In the genomic region with DNA sequence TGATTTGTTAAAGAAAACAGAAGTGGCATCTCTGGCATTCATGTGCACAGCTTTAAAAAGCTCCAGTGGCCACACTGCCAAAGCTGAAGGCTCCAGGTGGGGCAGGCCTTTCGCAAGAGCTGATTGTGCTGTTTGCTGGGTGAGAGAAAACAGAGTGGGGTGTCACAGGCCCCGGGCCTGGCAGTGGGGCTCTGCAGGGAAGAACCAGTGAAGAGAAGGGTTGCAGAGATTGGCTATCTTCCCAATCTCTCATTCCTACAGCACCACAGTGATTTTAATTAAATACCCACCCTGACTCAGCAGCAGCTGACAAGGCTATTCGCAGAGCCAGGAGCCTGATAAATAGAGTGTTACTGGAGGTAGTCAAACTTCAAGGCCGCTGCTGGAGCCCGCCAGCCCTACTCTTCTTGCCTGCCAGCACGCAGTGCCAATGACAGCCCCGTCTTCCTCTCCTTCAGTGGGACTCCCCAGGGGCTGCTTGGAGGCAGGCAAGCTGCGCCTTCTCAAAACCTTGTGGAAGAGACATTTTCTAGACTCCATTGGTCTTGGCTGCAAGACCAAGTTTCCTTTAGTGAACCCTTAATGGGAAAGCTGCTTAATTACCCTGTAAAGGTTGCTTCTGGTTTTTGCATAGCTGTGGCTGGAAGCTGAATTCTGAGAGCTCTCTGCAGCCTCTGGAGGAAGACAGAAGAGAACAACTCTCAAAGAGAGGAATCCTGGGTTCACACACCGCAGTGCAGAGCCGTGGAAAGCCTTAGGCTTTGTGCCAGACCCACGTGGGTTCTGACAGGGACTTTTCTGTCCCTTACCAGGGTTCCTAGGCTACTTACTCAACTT, we compare ENCODE assay signal across 14 cellular contexts.
DNase-seq lines count a peak whose midpoint lies in the region; ATAC-seq, FAIRE-seq and TF ChIP-seq lines count a peak whose summit lies in the region.
"Had no signal": no experiment of that assay in that cellular context is flagged by ENCODE, and none has a peak within 500 bp of the region (broad histone marks: within the 10 kb centered on the region; RNA-seq: fewer than 3 reads in every experiment).

No MANE protein-coding gene starts in this region.

- H3K4me1 Mint-ChIP-seq in astrocyte (ENCODE audit: low read depth, unreplicated experiment): peaks cover 16% of the 10 kb centered on the region
- no peaks in the 10 kb centered on the region for H3K4me1 Mint-ChIP-seq in activated naive CD4-positive, alpha-beta T cell treated with anti-CD3 and anti-CD28 coated beads for 36 hours (ENCODE audit: low read depth)
- H3K4me1 Mint-ChIP-seq: CD4-positive, alpha-beta memory T cell; central memory CD8-positive, alpha-beta T cell had no signal

- H3K9me3 Mint-ChIP-seq in astrocyte (ENCODE audit: unreplicated experiment): no peaks in the 10 kb centered on the region
- H3K9me3 Mint-ChIP-seq in activated naive CD4-positive, alpha-beta T cell treated with anti-CD3 and anti-CD28 coated beads for 36 hours: no peaks in the 10 kb centered on the region
- H3K9me3 Mint-ChIP-seq: activated T-cell treated with anti-CD3 and anti-CD28 coated beads, Interleukin-2, amount 50 U/mL, for 4 hours; central memory CD8-positive, alpha-beta T cell had no signal

- H3K4me3 ChIP-seq in astrocyte (ENCODE audit: insufficient read depth, low read depth, low read length): no peak overlapping the region
- H3K4me3 ChIP-seq: SJCRH30 had no signal

- H2AFZ ChIP-seq in astrocyte (ENCODE audit: low read depth, low read length): peak overlapping the region; percentile 36

- FAIRE-seq in astrocyte (lab: Jason Lieb, UNC): no peak

- no peaks in the 10 kb centered on the region for H3K27me3 Mint-ChIP-seq in astrocyte (ENCODE audit: low read depth, unreplicated experiment)
- no peaks in the 10 kb centered on the region for H3K27me3 Mint-ChIP-seq in activated naive CD4-positive, alpha-beta T cell treated with anti-CD3 and anti-CD28 coated beads for 36 hours (ENCODE audit: low read depth)
- H3K27me3 Mint-ChIP-seq: CD4-positive, alpha-beta memory T cell had no signal

- no peak overlapping the region for H3K4me2 ChIP-seq in astrocyte (ENCODE audit: low read length)

- ATAC-seq in GM21786 (IDR thresholded peaks at IDR 0.05; ENCODE audit: unreplicated experiment): no peak
- ATAC-seq: activated CD4-positive, CD25-positive, alpha-beta regulatory T cell treated with anti-CD3 and anti-CD28 coated beads, Interleukin-2, amount 50 U/mL, for 24 hours; activated T-cell treated with anti-CD3 and anti-CD28 coated beads, Interleukin-2, amount 50 U/mL, for 4 hours had no signal

- H3K27me3 ChIP-seq in astrocyte (ENCODE audit: insufficient read depth, low read length): no peaks in the 10 kb centered on the region

- intact Hi-C loops in posterior cingulate gyrus (cut with DNase I): no loop called here
- intact Hi-C loops in activated naive CD4-positive, alpha-beta T cell treated with anti-CD3 and anti-CD28 coated beads for 36 hours (cut with micrococcal nuclease): no loop called here

- no peak overlapping the region for H3K9ac ChIP-seq in astrocyte (ENCODE audit: low read length)

- TF ChIP-seq CTCF in astrocyte (IDR thresholded peaks at IDR 0.05; ENCODE audit: insufficient read depth, low read depth, low read length): no peak

- H3K36me3 ChIP-seq in astrocyte (ENCODE audit: insufficient read depth, low read length): no peaks in the 10 kb centered on the region
- H3K36me3 ChIP-seq: SJCRH30 had no signal

- no peaks in the 10 kb centered on the region for H3K36me3 Mint-ChIP-seq in astrocyte (ENCODE audit: low read depth, unreplicated experiment)
- no peaks in the 10 kb centered on the region for H3K36me3 Mint-ChIP-seq in activated naive CD4-positive, alpha-beta T cell treated with anti-CD3 and anti-CD28 coated beads for 36 hours (ENCODE audit: low read depth)

- no peak overlapping the region for H3K4me3 Mint-ChIP-seq in astrocyte (ENCODE audit: unreplicated experiment)
- no peak overlapping the region for H3K4me3 Mint-ChIP-seq in activated naive CD4-positive, alpha-beta T cell treated with anti-CD3 and anti-CD28 coated beads for 36 hours
- H3K4me3 Mint-ChIP-seq: activated T-cell treated with anti-CD3 and anti-CD28 coated beads, Interleukin-2, amount 50 U/mL, for 4 hours; CD4-positive, alpha-beta memory T cell; central memory CD8-positive, alpha-beta T cell had no signal

- in situ Hi-C loops in G401 (cut with HindIII; ENCODE audit: low sequenced_read_pairs): no loop called here

- CTCF ChIA-PET in activated naive CD4-positive, alpha-beta T cell treated with anti-CD3 and anti-CD28 coated beads for 36 hours (lab: Charles Lee): no interaction called here

- DNase-seq in G401 (ENCODE audit: low spot score): peak; percentile 1
- DNase-seq in astrocyte (ENCODE audit: low read depth): peak; percentile 82
- peak; percentile 21 for DNase-seq in iPS-NIHi7 (ENCODE audit: extremely low spot score)
- DNase-seq in posterior cingulate gyrus: peak in 8 of 10 donors; percentile 16 to 89 (median 32)
- DNase-seq in stimulated activated naive CD4-positive, alpha-beta T cell (lab: John Stamatoyannopoulos, UW): no peak
- DNase-seq in activated naive CD4-positive, alpha-beta T cell treated with anti-CD3 and anti-CD28 coated beads for 36 hours: no peak
- no peak for DNase-seq in DMS53 treated with DMSO at 0.1 percent for 48 hours (lab: John Stamatoyannopoulos, UW; ENCODE audit: unreplicated experiment)
- DNase-seq: activated T-cell treated with anti-CD3 and anti-CD28 coated beads, Interleukin-2, amount 50 U/mL, for 4 hours; CD4-positive, alpha-beta memory T cell; NCI-H526; SJCRH30 had no signal

- no peak overlapping the region for H3K27ac Mint-ChIP-seq in astrocyte (ENCODE audit: unreplicated experiment)
- no peak overlapping the region for H3K27ac Mint-ChIP-seq in activated naive CD4-positive, alpha-beta T cell treated with anti-CD3 and anti-CD28 coated beads for 36 hours
- H3K27ac Mint-ChIP-seq: CD4-positive, alpha-beta memory T cell had no signal

- H3K27ac ChIP-seq in astrocyte (ENCODE audit: low read depth, low read length): no peak overlapping the region
- H3K27ac ChIP-seq: SJCRH30 had no signal

- H4K20me1 ChIP-seq in astrocyte (ENCODE audit: insufficient read depth, low read length): no peaks in the 10 kb centered on the region

- H3K4me1 ChIP-seq in astrocyte (ENCODE audit: insufficient read depth, low read length): no peaks in the 10 kb centered on the region
- H3K4me1 ChIP-seq: SJCRH30 had no signal

- no peaks in the 10 kb centered on the region for H3K79me2 ChIP-seq in astrocyte (ENCODE audit: insufficient read depth, low read length)

- no peaks in the 10 kb centered on the region for H3K9me3 ChIP-seq in astrocyte (ENCODE audit: insufficient read depth, low read depth, low read length)
- H3K9me3 ChIP-seq: SJCRH30 had no signal

Comparison
In these comparisons a context has a peak if more than half of its experiments do, and no peak if none do; other contexts are left out.
1. DNase-seq: peak in G401 (single experiment), astrocyte (single experiment), iPS-NIHi7 (single experiment) and posterior cingulate gyrus (8 of 10); none in stimulated activated naive CD4-positive, alpha-beta T cell (0 of 6), activated naive CD4-positive, alpha-beta T cell treated with anti-CD3 and anti-CD28 coated beads for 36 hours (single experiment) and DMS53 treated with DMSO at 0.1 percent for 48 hours (single experiment).